8 cellular contexts compared by ENCODE assay signal in genomic region chr22:37563153-37564081, GRCh38. TPM values are rescaled to one million over a fixed set of nuclear protein-coding genes. Genes with fewer than 3 reads are reported as not detected.
DNase-seq lines count a peak whose midpoint lies in the region; ATAC-seq and TF ChIP-seq lines count a peak whose summit lies in the region.

No MANE protein-coding gene starts in this region.

- TF ChIP-seq EP300 in gastroesophageal sphincter (IDR thresholded peaks at IDR 0.05), result no peak

- H3K4me1 Mint-ChIP-seq in Caco-2 (ENCODE audit: low read depth, unreplicated experiment), result peaks cover 13% of the 10 kb centered on the region
- H3K4me1 Mint-ChIP-seq in progenitor cell of endocrine pancreas (ENCODE audit: low read depth), result peaks cover 38% of the 10 kb centered on the region

- H3K36me3 Mint-ChIP-seq in Caco-2 (ENCODE audit: insufficient read depth, unreplicated experiment) (peaks cover 69% of the 10 kb centered on the region), progenitor cell of endocrine pancreas (ENCODE audit: insufficient read depth) (peaks cover 12% of the 10 kb centered on the region)

- peak; percentile 77 to 79 for DNase-seq in Caco-2
- peak; percentile 80 for DNase-seq in T1000 (lab: John Stamatoyannopoulos, UW)
- DNase-seq in progenitor cell of endocrine pancreas (ENCODE audit: low spot score, unreplicated experiment), result no peak
- DNase-seq in WERI-Rb-1, result no peak
- DNase-seq in activated T-cell treated with anti-CD3 and anti-CD28 coated beads for 4 hours, result no peak
- no peak for DNase-seq in GM20000 (ENCODE audit: low spot score)

- 37 to 43% methylated on average over 8 to 11 of the region's 14 CpGs for WGBS in gastroesophageal sphincter (ENCODE audit: low coverage in 1 of 2), 2 donors

- peak; percentile 72 for ATAC-seq in gastroesophageal sphincter
- ATAC-seq in GM21825 (IDR thresholded peaks at IDR 0.05; ENCODE audit: unreplicated experiment), result no peak

- no peak for TF ChIP-seq POLR2A in gastroesophageal sphincter (IDR thresholded peaks at IDR 0.05)

- H3K27ac Mint-ChIP-seq in Caco-2 (ENCODE audit: unreplicated experiment) (peak overlapping the region; percentile 70), progenitor cell of endocrine pancreas (peak overlapping the region; percentile 96)

- BruUV-seq in Caco-2 (replicated peaks; lab: Mats Ljungman, UMichigan), result no TSS peak

- H3K4me3 ChIP-seq in Caco-2 (ENCODE audit: low read depth, low read length), result no peak overlapping the region
- no peak overlapping the region for H3K4me3 ChIP-seq in gastroesophageal sphincter
- H3K4me3 ChIP-seq in WERI-Rb-1 (ENCODE audit: low read depth, low read length), result no peak overlapping the region

- H3K9me3 Mint-ChIP-seq in Caco-2 (ENCODE audit: unreplicated experiment) (no peaks in the 10 kb centered on the region), progenitor cell of endocrine pancreas (ENCODE audit: low read depth) (no peaks in the 10 kb centered on the region)

- POLR2A ChIA-PET in Caco-2 (lab: Charles Lee), result interaction anchor here (0.6 kb wide), 3 partner anchors 17 to 24 kb away, joined by 3 read pairs; partner anchors contain the start of gene LGALS2

- H3K27me3 Mint-ChIP-seq in Caco-2 (ENCODE audit: insufficient read depth, unreplicated experiment) (no peaks in the 10 kb centered on the region), progenitor cell of endocrine pancreas (no peaks in the 10 kb centered on the region)

- CTCF ChIA-PET in Caco-2 (lab: Charles Lee), result interaction anchor here (1.1 to 3.0 kb wide), 4 partner anchors 18 to 95 kb away, joined by 4 to 17 read pairs (median 6); partner anchors contain the start of gene PDXP

- H3K36me3 ChIP-seq in Caco-2 (ENCODE audit: control insufficient read depth, insufficient read depth, low read length) (peaks cover 7% of the 10 kb centered on the region), gastroesophageal sphincter (peaks cover 0 to 22% of the 10 kb centered on the region in 2 donors), WERI-Rb-1 (0 out of 2 replicates have a peak, but pooled peaks cover 3% of the 10 kb centered on the region)

- TF ChIP-seq CTCF in Caco-2 (IDR thresholded peaks at IDR 0.05; ENCODE audit: insufficient read depth in 1 of 2, low read depth in 1 of 2, low read length in 1 of 2, severe bottlenecking in 1 of 2, unreplicated experiment in 1 of 2), result no peak
- TF ChIP-seq CTCF in gastroesophageal sphincter (IDR thresholded peaks at IDR 0.05), result no peak
- TF ChIP-seq CTCF in progenitor cell of endocrine pancreas (IDR thresholded peaks at IDR 0.05; ENCODE audit: unreplicated experiment), result no peak
- no peak for TF ChIP-seq CTCF in WERI-Rb-1 (IDR thresholded peaks at IDR 0.05; ENCODE audit: low read depth, low read length)
- no peak for TF ChIP-seq CTCF in GM20000 (IDR thresholded peaks at IDR 0.05; ENCODE audit: extremely low read depth, missing control alignments)

- intact Hi-C loops in Caco-2 (cut with micrococcal nuclease; ENCODE audit: unreplicated experiment), result no loop called here

- no peaks in the 10 kb centered on the region for H3K9me3 ChIP-seq in Caco-2
- H3K9me3 ChIP-seq in gastroesophageal sphincter, result no peaks in the 10 kb centered on the region
- H3K9me3 ChIP-seq in WERI-Rb-1 (ENCODE audit: severe bottlenecking), result no peaks in the 10 kb centered on the region

- H3K27me3 ChIP-seq in Caco-2 (replicated peaks; ENCODE audit: control insufficient read depth, insufficient read depth, low read length), result no peaks in the 10 kb centered on the region
- H3K27me3 ChIP-seq in gastroesophageal sphincter, result peaks cover 37% of the 10 kb centered on the region
- H3K27me3 ChIP-seq in WERI-Rb-1 (ENCODE audit: insufficient read depth, low read depth, severe bottlenecking), result peaks cover 6% of the 10 kb centered on the region

- H3K27ac ChIP-seq in gastroesophageal sphincter (peak overlapping the region in 3 of 4 donors; percentile 79 to 99 (median 89)), WERI-Rb-1 (no peak overlapping the region)

- H3K4me3 Mint-ChIP-seq in Caco-2 (ENCODE audit: unreplicated experiment), result peak overlapping the region; percentile 76
- peak overlapping the region; percentile 49 for H3K4me3 Mint-ChIP-seq in progenitor cell of endocrine pancreas (ENCODE audit: low read depth)

- H3K4me1 ChIP-seq in Caco-2 (peaks cover 55% of the 10 kb centered on the region), gastroesophageal sphincter (peaks cover 0 to 87% (median 49%) of the 10 kb centered on the region in 3 donors)

RNA-seq across cellular contexts. Expression of gene CDC42EP1, which starts 3.1 kb away (rescaled TPM):
- 75.0 and 76.1 TPM in 2 replicates for total RNA-seq in Caco-2 (2022)
- 10 to 100 TPM; 19.0 to 37.7 (median 27.4) TPM for total RNA-seq in gastroesophageal sphincter
- total RNA-seq in progenitor cell of endocrine pancreas, result 52.6 TPM in 2 replicates

RNA-seq across cellular contexts. Expression of gene LGALS2, which starts 16.5 kb away (rescaled TPM):
- 33.2 and 35.2 TPM in 2 replicates for total RNA-seq in Caco-2 (2022)
- total RNA-seq in gastroesophageal sphincter, result not detected
- total RNA-seq in progenitor cell of endocrine pancreas, result 2.7 and 4.3 TPM in 2 replicates

RNA-seq across cellular contexts. Expression of gene CARD10, which starts 44.2 kb away (rescaled TPM):
- total RNA-seq in Caco-2 (2022) (26.5 and 31.7 TPM in 2 replicates), gastroesophageal sphincter (10 to 100 TPM in 2 of 4 donors, 1 to 10 TPM in 2; 4.0 to 14.0 (median 9.9) TPM), progenitor cell of endocrine pancreas (44.1 and 46.7 TPM in 2 replicates)

RNA-seq across cellular contexts. Expression of gene GGA1, which starts 45.2 kb away (rescaled TPM):
- total RNA-seq in Caco-2 (2022) (65.7 and 72.8 TPM in 2 replicates), gastroesophageal sphincter (10 to 100 TPM; 37.8 to 46.5 (median 39.1) TPM), progenitor cell of endocrine pancreas (121 and 132 TPM in 2 replicates)

Comparison
In these comparisons a context has a peak if more than half of its experiments do, and no peak if none do; other contexts are left out.
1. DNase-seq: peak in Caco-2 (2 of 2) and T1000 (single experiment); none in progenitor cell of endocrine pancreas (single experiment), WERI-Rb-1 (single experiment), activated T-cell treated with anti-CD3 and anti-CD28 coated beads for 4 hours (single experiment) and GM20000 (single experiment).